ENCODE assay signal across 11 cellular contexts in genomic region chr16:11087691-11088431, GRCh38.
DNase-seq lines count a peak whose midpoint lies in the region; ATAC-seq, FAIRE-seq and TF ChIP-seq lines count a peak whose summit lies in the region.
"Had no signal": no experiment of that assay in that cellular context is flagged by ENCODE, and none has a peak within 500 bp of the region (broad histone marks: within the 10 kb centered on the region; RNA-seq: fewer than 3 reads in every experiment).

No MANE protein-coding gene starts in this region.

- no peak overlapping the region for H2AFZ ChIP-seq in hepatocyte

- H3K27ac ChIP-seq in hepatocyte (peak overlapping the region; percentile 1), thymus (ENCODE audit: low read depth) (peak overlapping the region; percentile 90)
- H3K27ac ChIP-seq: WERI-Rb-1 had no signal

- no peaks in the 10 kb centered on the region for H3K27me3 Mint-ChIP-seq in activated naive CD8-positive, alpha-beta T cell
- H3K27me3 Mint-ChIP-seq in activated naive CD8-positive, alpha-beta T cell treated with anti-CD3 and anti-CD28 coated beads for 36 hours, result no peaks in the 10 kb centered on the region

- no peaks in the 10 kb centered on the region for H4K20me1 ChIP-seq in hepatocyte (ENCODE audit: insufficient read depth, poor library complexity, severe bottlenecking)

- 90% methylated on average over 9 of the region's 9 CpGs for WGBS in hepatocyte (ENCODE audit: low lambda C conversion rate, missing lambda C conversion rate)
- WGBS in thymus, result 40% methylated on average over 9 of the region's 9 CpGs

- H3K27me3 ChIP-seq in hepatocyte (no peaks in the 10 kb centered on the region), thymus (ENCODE audit: control insufficient read depth, insufficient read depth) (no peaks in the 10 kb centered on the region)

- no peak overlapping the region for H3K4me3 Mint-ChIP-seq in activated naive CD8-positive, alpha-beta T cell
- H3K4me3 Mint-ChIP-seq in activated naive CD8-positive, alpha-beta T cell treated with anti-CD3 and anti-CD28 coated beads for 36 hours, result no peak overlapping the region
- H3K4me3 Mint-ChIP-seq: natural killer cell had no signal

- no peaks in the 10 kb centered on the region for H3K9me3 Mint-ChIP-seq in activated naive CD8-positive, alpha-beta T cell (ENCODE audit: low read depth)
- no peaks in the 10 kb centered on the region for H3K9me3 Mint-ChIP-seq in activated naive CD8-positive, alpha-beta T cell treated with anti-CD3 and anti-CD28 coated beads for 36 hours
- H3K9me3 Mint-ChIP-seq: natural killer cell had no signal

- no peak for DNase-seq in activated naive CD8-positive, alpha-beta T cell treated with anti-CD3 and anti-CD28 coated beads for 36 hours
- peak; percentile 22 to 31 for DNase-seq in activated CD4-positive, alpha-beta T cell treated with anti-CD3 and anti-CD28 coated beads, Interleukin-2, amount 50 U/mL, for 4 hours
- DNase-seq in hepatocyte (ENCODE audit: low spot score) (no peak), NCI-H226 (no peak), GM19239 (ENCODE audit: insufficient read length, low spot score) (no peak)
- DNase-seq: natural killer cell, RPMI8226, WERI-Rb-1 had no signal

- no peak overlapping the region for H3K4me3 ChIP-seq in hepatocyte
- H3K4me3 ChIP-seq in thymus (ENCODE audit: low read length), result peak overlapping the region; percentile 26

- no peaks in the 10 kb centered on the region for H3K79me2 ChIP-seq in hepatocyte

- peaks cover 2% of the 10 kb centered on the region for H3K36me3 Mint-ChIP-seq in activated naive CD8-positive, alpha-beta T cell
- H3K36me3 Mint-ChIP-seq in activated naive CD8-positive, alpha-beta T cell treated with anti-CD3 and anti-CD28 coated beads for 36 hours, result peaks cover 3% of the 10 kb centered on the region
- H3K36me3 Mint-ChIP-seq: natural killer cell had no signal

- TF ChIP-seq CTCF in hepatocyte (IDR thresholded peaks at IDR 0.05; ENCODE audit: poor library complexity), result no peak

- peak overlapping the region; percentile 78 for H3K27ac Mint-ChIP-seq in activated naive CD8-positive, alpha-beta T cell
- no peak overlapping the region for H3K27ac Mint-ChIP-seq in activated naive CD8-positive, alpha-beta T cell treated with anti-CD3 and anti-CD28 coated beads for 36 hours
- H3K27ac Mint-ChIP-seq: natural killer cell had no signal

- FAIRE-seq in GM19239 (lab: Jason Lieb, UNC), result no peak

- no peaks in the 10 kb centered on the region for H3K9me2 ChIP-seq in hepatocyte (replicated peaks; ENCODE audit: insufficient read depth)

- H3K4me2 ChIP-seq in hepatocyte, result no peak overlapping the region

- H3K9me3 ChIP-seq in hepatocyte (ENCODE audit: low read depth) (no peaks in the 10 kb centered on the region), thymus (ENCODE audit: control insufficient read depth) (no peaks in the 10 kb centered on the region)

- H3K36me3 ChIP-seq in hepatocyte (replicated peaks; ENCODE audit: insufficient read depth, low read depth), result no peaks in the 10 kb centered on the region
- H3K36me3 ChIP-seq in thymus (ENCODE audit: control insufficient read depth, insufficient read depth), result peaks cover 7% of the 10 kb centered on the region

- H3K4me1 ChIP-seq in hepatocyte (ENCODE audit: insufficient read depth) (peaks cover 44% of the 10 kb centered on the region), thymus (ENCODE audit: control insufficient read depth, insufficient read depth, low read length) (peaks cover 82% of the 10 kb centered on the region)

- no peak for ATAC-seq in GM19395 (IDR thresholded peaks at IDR 0.05; ENCODE audit: unreplicated experiment)

- peaks cover 55% of the 10 kb centered on the region for H3K4me1 Mint-ChIP-seq in activated naive CD8-positive, alpha-beta T cell (ENCODE audit: low read depth)
- H3K4me1 Mint-ChIP-seq in activated naive CD8-positive, alpha-beta T cell treated with anti-CD3 and anti-CD28 coated beads for 36 hours, result peaks cover 44% of the 10 kb centered on the region

Comparison
In these comparisons a context has a peak if more than half of its experiments do, and no peak if none do; other contexts are left out.
1. DNase-seq: peak in activated CD4-positive, alpha-beta T cell treated with anti-CD3 and anti-CD28 coated beads, Interleukin-2, amount 50 U/mL, for 4 hours (2 of 2); none in activated naive CD8-positive, alpha-beta T cell treated with anti-CD3 and anti-CD28 coated beads for 36 hours (single experiment), hepatocyte (single experiment), NCI-H226 (single experiment) and GM19239 (single experiment).